ENCODE assay signal across 27 cellular contexts in the genomic region with DNA sequence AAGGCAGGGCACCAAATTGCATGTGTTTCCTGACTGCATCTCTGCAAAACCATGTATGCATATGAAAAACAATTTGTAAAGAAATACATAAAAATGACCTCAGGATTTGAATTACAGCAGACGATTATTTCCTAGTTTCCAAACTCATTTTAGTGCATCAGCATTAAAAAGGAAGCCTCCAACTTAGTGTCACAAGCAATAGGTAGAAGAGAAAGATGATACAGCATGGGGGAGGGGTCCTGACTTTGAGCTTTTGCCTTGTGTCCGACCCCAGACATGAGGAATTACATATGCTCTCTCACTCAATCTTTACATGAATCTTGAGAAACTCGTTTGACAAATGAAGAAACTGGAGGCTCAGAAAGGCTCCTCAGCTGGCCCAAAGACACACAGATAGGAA.
"Had no signal": no experiment of that assay in that cellular context is flagged by ENCODE, and none has a peak within 500 bp of the region (broad histone marks: within the 10 kb centered on the region; RNA-seq: fewer than 3 reads in every experiment).

No MANE protein-coding gene starts in this region.

- FAIRE-seq: islet of Langerhans had no signal

- H3K4me1 ChIP-seq: breast epithelium, esophagus squamous epithelium, left ventricle myocardium inferior, upper lobe of left lung had no signal

- H3K36me3 ChIP-seq: breast epithelium, heart right ventricle, left ventricle myocardium inferior, ovary, thoracic aorta, upper lobe of left lung had no signal

- H3K9me3 ChIP-seq: breast epithelium, esophagus squamous epithelium, heart right ventricle, left ventricle myocardium inferior, mucosa of descending colon, ovary, thoracic aorta, upper lobe of left lung had no signal

- H3K27ac ChIP-seq: breast epithelium, epithelial cell of prostate, esophagus squamous epithelium, heart right ventricle, left ventricle myocardium inferior, ovary, skin epidermis, thoracic aorta, upper lobe of left lung had no signal

- H3K36me3 Mint-ChIP-seq: activated CD8-positive, alpha-beta memory T cell treated with anti-CD3 and anti-CD28 coated beads, Interleukin-2, amount 10 ng/mL, durations not matched to agents 7 days and 5 days; activated naive CD4-positive, alpha-beta T cell treated with anti-CD3 and anti-CD28 coated beads, Interleukin-2, amount 50 U/mL, for 72 hours; stimulated activated effector memory CD8-positive, alpha-beta T cell treated with anti-CD3 and anti-CD28 coated beads, Interleukin-12 subunit alpha, Interleukin-12 subunit beta, amount 100 ng/mL, for 72 hours had no signal

- H3K27me3 Mint-ChIP-seq: progenitor cell of endocrine pancreas had no signal

- H3K4me1 Mint-ChIP-seq: activated CD4-positive, alpha-beta T cell treated with anti-CD3 and anti-CD28 coated beads for 36 hours; activated CD8-positive, alpha-beta memory T cell treated with anti-CD3 and anti-CD28 coated beads, Interleukin-2, amount 10 ng/mL, durations not matched to agents 7 days and 5 days; stimulated activated effector memory CD8-positive, alpha-beta T cell treated with anti-CD3 and anti-CD28 coated beads, Interleukin-12 subunit alpha, Interleukin-12 subunit beta, amount 100 ng/mL, for 72 hours had no signal

- H3K27ac Mint-ChIP-seq: activated CD4-positive, alpha-beta T cell treated with anti-CD3 and anti-CD28 coated beads for 36 hours; activated CD8-positive, alpha-beta memory T cell treated with anti-CD3 and anti-CD28 coated beads, Interleukin-2, amount 10 ng/mL, durations not matched to agents 7 days and 5 days; activated CD8-positive, alpha-beta T cell treated with anti-CD3 and anti-CD28 coated beads, Interleukin-2, amount 10 ng/mL, durations not matched to agents 7 days and 5 days; activated naive CD4-positive, alpha-beta T cell treated with anti-CD3 and anti-CD28 coated beads, Interleukin-2, amount 50 U/mL, for 72 hours; activated T-helper 2 cell treated with anti-CD3 and anti-CD28 coated beads, Interferon-gamma antibody, Interleukin-2, Interleukin-4, amounts not matched to agents 10 μg/mL and 5 μg/mL and 100 μg/mL, durations not matched to agents 14 hours and 24 hours and 36 hours; progenitor cell of endocrine pancreas; stimulated activated effector memory CD8-positive, alpha-beta T cell treated with anti-CD3 and anti-CD28 coated beads, Interleukin-12 subunit alpha, Interleukin-12 subunit beta, amount 100 ng/mL, for 72 hours; stimulated activated naive CD8-positive, alpha-beta T cell treated with anti-CD3 and anti-CD28 coated beads, Interleukin-15, Interleukin-2, amounts not matched to agents 100 ng/mL and 50 ng/mL, for 24 hours had no signal

- DNase-seq: activated CD4-positive, alpha-beta T cell treated with anti-CD3 and anti-CD28 coated beads for 36 hours; activated CD4-positive, CD25-positive, alpha-beta regulatory T cell; activated CD8-positive, alpha-beta memory T cell treated with anti-CD3 and anti-CD28 coated beads, Interleukin-2, amount 10 ng/mL, durations not matched to agents 7 days and 5 days; activated CD8-positive, alpha-beta T cell treated with anti-CD3 and anti-CD28 coated beads, Interleukin-2, amount 10 ng/mL, durations not matched to agents 7 days and 5 days; activated T-cell treated with anti-CD3 and anti-CD28 coated beads, Interleukin-2, amount 50 U/mL, for 48 hours; central memory CD4-positive, alpha-beta T cell; esophagus squamous epithelium; foreskin melanocyte; heart right ventricle; left ventricle myocardium inferior; mesendoderm; mucosa of descending colon; ovary; retina; stimulated activated CD4-positive, alpha-beta T cell treated with anti-CD3 and anti-CD28 coated beads, Interleukin-4, amount 100 ng/mL, for 24 hours; upper lobe of left lung had no signal

- H3K27me3 ChIP-seq: breast epithelium, esophagus squamous epithelium, ovary, upper lobe of left lung had no signal

- H3K4me3 ChIP-seq: breast epithelium, esophagus squamous epithelium, heart right ventricle, left ventricle myocardium inferior, lung, mucosa of descending colon, ovary, skin epidermis, thoracic aorta, upper lobe of left lung had no signal

- H3K4me3 Mint-ChIP-seq: activated CD4-positive, alpha-beta T cell treated with anti-CD3 and anti-CD28 coated beads for 36 hours; activated CD8-positive, alpha-beta memory T cell treated with anti-CD3 and anti-CD28 coated beads, Interleukin-2, amount 10 ng/mL, durations not matched to agents 7 days and 5 days; activated CD8-positive, alpha-beta T cell treated with anti-CD3 and anti-CD28 coated beads, Interleukin-2, amount 10 ng/mL, durations not matched to agents 7 days and 5 days; stimulated activated effector memory CD8-positive, alpha-beta T cell treated with anti-CD3 and anti-CD28 coated beads, Interleukin-12 subunit alpha, Interleukin-12 subunit beta, amount 100 ng/mL, for 72 hours; stimulated activated naive CD8-positive, alpha-beta T cell treated with anti-CD3 and anti-CD28 coated beads, Interleukin-15, Interleukin-2, amounts not matched to agents 100 ng/mL and 50 ng/mL, for 24 hours had no signal

- H3K9me3 Mint-ChIP-seq: activated naive CD4-positive, alpha-beta T cell treated with anti-CD3 and anti-CD28 coated beads, Interleukin-2, amount 50 U/mL, for 72 hours; activated T-helper 2 cell treated with anti-CD3 and anti-CD28 coated beads, Interferon-gamma antibody, Interleukin-2, Interleukin-4, amounts not matched to agents 10 μg/mL and 5 μg/mL and 100 μg/mL, durations not matched to agents 14 hours and 24 hours and 36 hours; stimulated activated effector memory CD8-positive, alpha-beta T cell treated with anti-CD3 and anti-CD28 coated beads, Interleukin-12 subunit alpha, Interleukin-12 subunit beta, amount 100 ng/mL, for 72 hours; stimulated activated naive CD8-positive, alpha-beta T cell treated with anti-CD3 and anti-CD28 coated beads, Interleukin-15, Interleukin-2, amounts not matched to agents 100 ng/mL and 50 ng/mL, for 24 hours had no signal
